ENCODE assay signal across 11 cellular contexts in genomic region chr2:45301307-45302010, GRCh38.
DNase-seq lines count a peak whose midpoint lies in the region; ATAC-seq and TF ChIP-seq lines count a peak whose summit lies in the region.
"Had no signal": no experiment of that assay in that cellular context is flagged by ENCODE, and none has a peak within 500 bp of the region (broad histone marks: within the 10 kb centered on the region; RNA-seq: fewer than 3 reads in every experiment).

No MANE protein-coding gene starts in this region.

- H2AFZ ChIP-seq in mesenchymal stem cell (ENCODE audit: low read depth, low read length) = no peak overlapping the region

- no peak for TF ChIP-seq CTCF in lower lobe of right lung (IDR thresholded peaks at IDR 0.05)

- intact Hi-C loops in lower lobe of right lung (cut with DNase I) = no loop called here

- H3K23ac ChIP-seq in mesenchymal stem cell (ENCODE audit: low read length in 2 of 2) = no peak overlapping the region

- 87% methylated on average over 11 of the region's 12 CpGs for WGBS in mesenchymal stem cell

- H3K36me3 ChIP-seq in lower lobe of right lung (no peaks in the 10 kb centered on the region), mesenchymal stem cell (ENCODE audit: control insufficient read depth in 1 of 2, insufficient read depth in 2 of 2, low read depth in 1 of 2, low read length in 2 of 2) (no peaks in the 10 kb centered on the region)

- ATAC-seq in lower lobe of right lung (peak; percentile 62 to 83), GM18511 (IDR thresholded peaks at IDR 0.05; ENCODE audit: unreplicated experiment) (no peak)
- ATAC-seq: WTC11 had no signal

- H3K14ac ChIP-seq in mesenchymal stem cell (ENCODE audit: low read length in 2 of 2) = no peak overlapping the region

- H3K4ac ChIP-seq in mesenchymal stem cell (ENCODE audit: low read depth in 1 of 2, low read length in 2 of 2) = no peak overlapping the region

- H3K27me3 ChIP-seq in lower lobe of right lung (ENCODE audit: low read depth) = peaks cover 5% of the 10 kb centered on the region
- H3K27me3 ChIP-seq in mesenchymal stem cell (ENCODE audit: control insufficient read depth in 1 of 2, insufficient read depth in 1 of 2, low read length in 2 of 2) = peaks cover 0 to 75% of the 10 kb centered on the region in 2 experiments

- no peak overlapping the region for H3K18ac ChIP-seq in mesenchymal stem cell (ENCODE audit: low read depth in 1 of 2, low read length in 2 of 2)

- no peak overlapping the region for H2BK120ac ChIP-seq in mesenchymal stem cell (ENCODE audit: low read depth, low read length)

- no peak overlapping the region for H3K4me2 ChIP-seq in mesenchymal stem cell (ENCODE audit: low read length, poor library complexity, severe bottlenecking)

- H3K9ac ChIP-seq in mesenchymal stem cell (ENCODE audit: low read length) = no peak overlapping the region

- H3K4me3 ChIP-seq in lower lobe of right lung (no peak overlapping the region), mesenchymal stem cell (ENCODE audit: insufficient read depth in 1 of 2, low read depth in 1 of 2, low read length in 2 of 2) (no peak overlapping the region)

- no peaks in the 10 kb centered on the region for H3K9me3 ChIP-seq in lower lobe of right lung
- H3K9me3 ChIP-seq in mesenchymal stem cell (ENCODE audit: control insufficient read depth, low read length) = no peaks in the 10 kb centered on the region

- no peak overlapping the region for H3K27ac ChIP-seq in lower lobe of right lung
- H3K27ac ChIP-seq in mesenchymal stem cell (ENCODE audit: low read length, poor library complexity, severe bottlenecking) = no peak overlapping the region

- H3K79me1 ChIP-seq in mesenchymal stem cell (replicated peaks; ENCODE audit: low read length, poor library complexity, severe bottlenecking) = no peaks in the 10 kb centered on the region

- H3K4me1 ChIP-seq in lower lobe of right lung (peaks cover 9% of the 10 kb centered on the region), mesenchymal stem cell (ENCODE audit: control insufficient read depth, insufficient read depth, low read depth, low read length) (no peaks in the 10 kb centered on the region)

- H2AK5ac ChIP-seq in mesenchymal stem cell (ENCODE audit: low read length, severe bottlenecking) = no peak overlapping the region

- H4K91ac ChIP-seq in mesenchymal stem cell (ENCODE audit: low read length) = no peak overlapping the region

- H2BK15ac ChIP-seq in mesenchymal stem cell (ENCODE audit: low read depth, poor library complexity, severe bottlenecking) = no peak overlapping the region

- H4K8ac ChIP-seq in mesenchymal stem cell (ENCODE audit: low read length) = no peak overlapping the region

- H2BK5ac ChIP-seq in mesenchymal stem cell (ENCODE audit: low read depth, low read length, poor library complexity, severe bottlenecking) = no peak overlapping the region

- peak; percentile 61 for DNase-seq in DMS53 treated with DMSO at 0.1 percent for 48 hours (lab: John Stamatoyannopoulos, UW; ENCODE audit: unreplicated experiment)
- peak; percentile 81 to 96 (median 96) for DNase-seq in NCI-H1417 (lab: John Stamatoyannopoulos, UW)
- peak; percentile 33 for DNase-seq in NCI-H510A (lab: John Stamatoyannopoulos, UW)
- no peak for DNase-seq in lower lobe of right lung
- no peak for DNase-seq in mesenchymal stem cell
- DNase-seq in stimulated activated naive CD4-positive, alpha-beta T cell treated with Interleukin-2 at 50 U/mL for 16 hours (lab: John Stamatoyannopoulos, UW) = no peak
- no peak for DNase-seq in iPS-NIHi11 (ENCODE audit: low spot score)
- DNase-seq: Calu3, endodermal cell had no signal

- no peak overlapping the region for H2BK12ac ChIP-seq in mesenchymal stem cell (ENCODE audit: low read length in 2 of 2)

Comparison
In these comparisons a context has a peak if more than half of its experiments do, and no peak if none do; other contexts are left out.
1. DNase-seq: peak in DMS53 treated with DMSO at 0.1 percent for 48 hours (single experiment), NCI-H1417 (3 of 3) and NCI-H510A (single experiment); none in lower lobe of right lung (single experiment), mesenchymal stem cell (single experiment), stimulated activated naive CD4-positive, alpha-beta T cell treated with Interleukin-2 at 50 U/mL for 16 hours (single experiment) and iPS-NIHi11 (single experiment).